Comparison of ENCODE assay signal across 14 cellular contexts in genomic region chr18:44733754-44734465, GRCh38. TPM values are rescaled to one million over a fixed set of nuclear protein-coding genes. Genes with fewer than 3 reads are reported as not detected.
DNase-seq lines count a peak whose midpoint lies in the region; ATAC-seq and TF ChIP-seq lines count a peak whose summit lies in the region.
"Had no signal": no experiment of that assay in that cellular context is flagged by ENCODE, and none has a peak within 500 bp of the region (broad histone marks: within the 10 kb centered on the region; RNA-seq: fewer than 3 reads in every experiment).

No MANE protein-coding gene starts in this region.

- DNase-seq in activated CD4-positive, alpha-beta T cell treated with anti-CD3 and anti-CD28 coated beads for 36 hours, result no peak
- no peak for DNase-seq in activated CD4-positive, alpha-beta T cell treated with anti-CD3 and anti-CD28 coated beads, Interleukin-2, amount 10 ng/mL, durations not matched to agents 7 days and 5 days
- DNase-seq in kidney glomerular epithelial cell (lab: John Stamatoyannopoulos, UW), result no peak
- DNase-seq in H4 (ENCODE audit: low spot score), result no peak
- no peak for DNase-seq in effector CD4-positive, alpha-beta T cell
- DNase-seq: CD4-positive, alpha-beta T cell; effector memory CD4-positive, alpha-beta T cell; NCI-H1436 had no signal

- H3K36me3 ChIP-seq in mesodermal cell (ENCODE audit: control insufficient read depth, insufficient read depth, low read length), result no peaks in the 10 kb centered on the region
- H3K36me3 ChIP-seq: cardiac muscle cell had no signal

- 60 to 92% methylated on average over 1 to 2 of the region's 3 CpGs for WGBS in mesodermal cell (ENCODE audit: insufficient coverage in 2 of 2), 2 experiments

- intact Hi-C loops in activated CD4-positive, alpha-beta T cell treated with anti-CD3 and anti-CD28 coated beads for 36 hours (cut with DNase I, micrococcal nuclease), result loop anchor here in 1 of 2 experiments (2.0 kb wide), 1 partner anchor 25 kb away; no protein-coding TSS in a partner anchor

- TF ChIP-seq CTCF in brain (conservative IDR thresholded peaks at IDR 0.05), result no peak

- no peaks in the 10 kb centered on the region for H3K9me3 Mint-ChIP-seq in activated CD4-positive, alpha-beta T cell treated with anti-CD3 and anti-CD28 coated beads for 36 hours (ENCODE audit: low read depth)
- H3K9me3 Mint-ChIP-seq in activated CD4-positive, alpha-beta T cell treated with anti-CD3 and anti-CD28 coated beads, Interleukin-2, amount 10 ng/mL, durations not matched to agents 7 days and 5 days, result no peaks in the 10 kb centered on the region
- H3K9me3 Mint-ChIP-seq in brain, result peaks cover 0 to 3% (median 0%) of the 10 kb centered on the region in 5 experiments
- H3K9me3 Mint-ChIP-seq in stimulated activated naive CD8-positive, alpha-beta T cell treated with anti-CD3 and anti-CD28 coated beads, Interleukin-15, Interleukin-2, amounts not matched to agents 100 ng/mL and 50 ng/mL, for 24 hours, result no peaks in the 10 kb centered on the region
- H3K9me3 Mint-ChIP-seq: CD4-positive, alpha-beta T cell had no signal

- H3K4me1 Mint-ChIP-seq in activated CD4-positive, alpha-beta T cell treated with anti-CD3 and anti-CD28 coated beads for 36 hours, result peaks cover 44% of the 10 kb centered on the region
- H3K4me1 Mint-ChIP-seq in activated CD4-positive, alpha-beta T cell treated with anti-CD3 and anti-CD28 coated beads, Interleukin-2, amount 10 ng/mL, durations not matched to agents 7 days and 5 days, result peaks cover 40% of the 10 kb centered on the region
- H3K4me1 Mint-ChIP-seq in brain, result peaks cover 76% of the 10 kb centered on the region
- peaks cover 65% of the 10 kb centered on the region for H3K4me1 Mint-ChIP-seq in stimulated activated naive CD8-positive, alpha-beta T cell treated with anti-CD3 and anti-CD28 coated beads, Interleukin-15, Interleukin-2, amounts not matched to agents 100 ng/mL and 50 ng/mL, for 24 hours (ENCODE audit: low read depth)

- POLR2A ChIA-PET in activated CD4-positive, alpha-beta T cell treated with anti-CD3 and anti-CD28 coated beads for 36 hours (lab: Charles Lee), result interaction anchor here (0.6 to 1.3 kb wide), 3 partner anchors 19 to 159 kb away, joined by 3 to 4 read pairs (median 3); no protein-coding TSS in a partner anchor
- POLR2A ChIA-PET in activated CD4-positive, alpha-beta T cell treated with anti-CD3 and anti-CD28 coated beads, Interleukin-2, amount 10 ng/mL, durations not matched to agents 7 days and 5 days (lab: Charles Lee), result no interaction called here

- peaks cover 20% of the 10 kb centered on the region for H3K27me3 Mint-ChIP-seq in activated CD4-positive, alpha-beta T cell treated with anti-CD3 and anti-CD28 coated beads for 36 hours
- H3K27me3 Mint-ChIP-seq in activated CD4-positive, alpha-beta T cell treated with anti-CD3 and anti-CD28 coated beads, Interleukin-2, amount 10 ng/mL, durations not matched to agents 7 days and 5 days, result peaks cover 56% of the 10 kb centered on the region
- no peaks in the 10 kb centered on the region for H3K27me3 Mint-ChIP-seq in brain
- H3K27me3 Mint-ChIP-seq in stimulated activated naive CD8-positive, alpha-beta T cell treated with anti-CD3 and anti-CD28 coated beads, Interleukin-15, Interleukin-2, amounts not matched to agents 100 ng/mL and 50 ng/mL, for 24 hours, result peaks cover 16% of the 10 kb centered on the region
- H3K27me3 Mint-ChIP-seq: CD4-positive, alpha-beta T cell had no signal

- H3K36me3 Mint-ChIP-seq in activated CD4-positive, alpha-beta T cell treated with anti-CD3 and anti-CD28 coated beads for 36 hours (ENCODE audit: low read depth), result peaks cover 4% of the 10 kb centered on the region
- peaks cover 5% of the 10 kb centered on the region for H3K36me3 Mint-ChIP-seq in activated CD4-positive, alpha-beta T cell treated with anti-CD3 and anti-CD28 coated beads, Interleukin-2, amount 10 ng/mL, durations not matched to agents 7 days and 5 days (ENCODE audit: low read depth)
- peaks cover 51% of the 10 kb centered on the region for H3K36me3 Mint-ChIP-seq in brain
- H3K36me3 Mint-ChIP-seq in stimulated activated naive CD8-positive, alpha-beta T cell treated with anti-CD3 and anti-CD28 coated beads, Interleukin-15, Interleukin-2, amounts not matched to agents 100 ng/mL and 50 ng/mL, for 24 hours (ENCODE audit: low read depth), result peaks cover 16% of the 10 kb centered on the region

- no peak overlapping the region for H3K27ac Mint-ChIP-seq in activated CD4-positive, alpha-beta T cell treated with anti-CD3 and anti-CD28 coated beads for 36 hours
- H3K27ac Mint-ChIP-seq in activated CD4-positive, alpha-beta T cell treated with anti-CD3 and anti-CD28 coated beads, Interleukin-2, amount 10 ng/mL, durations not matched to agents 7 days and 5 days, result no peak overlapping the region
- H3K27ac Mint-ChIP-seq in brain, result peak overlapping the region; percentile 14 to 93 (median 61)
- peak overlapping the region; percentile 78 for H3K27ac Mint-ChIP-seq in stimulated activated naive CD8-positive, alpha-beta T cell treated with anti-CD3 and anti-CD28 coated beads, Interleukin-15, Interleukin-2, amounts not matched to agents 100 ng/mL and 50 ng/mL, for 24 hours
- H3K27ac Mint-ChIP-seq: CD4-positive, alpha-beta T cell had no signal

- no peak overlapping the region for H3K4me3 ChIP-seq in mesodermal cell (ENCODE audit: extremely low read depth, insufficient read depth, low read length, poor library complexity, severe bottlenecking)
- H3K4me3 ChIP-seq: cardiac muscle cell, SJSA1 had no signal

- no peak overlapping the region for H3K4me3 Mint-ChIP-seq in activated CD4-positive, alpha-beta T cell treated with anti-CD3 and anti-CD28 coated beads for 36 hours
- H3K4me3 Mint-ChIP-seq in activated CD4-positive, alpha-beta T cell treated with anti-CD3 and anti-CD28 coated beads, Interleukin-2, amount 10 ng/mL, durations not matched to agents 7 days and 5 days, result no peak overlapping the region
- no peak overlapping the region for H3K4me3 Mint-ChIP-seq in brain
- H3K4me3 Mint-ChIP-seq in stimulated activated naive CD8-positive, alpha-beta T cell treated with anti-CD3 and anti-CD28 coated beads, Interleukin-15, Interleukin-2, amounts not matched to agents 100 ng/mL and 50 ng/mL, for 24 hours, result peak overlapping the region; percentile 24
- H3K4me3 Mint-ChIP-seq: CD4-positive, alpha-beta T cell had no signal

- peak; percentile 20 for ATAC-seq in activated CD4-positive, alpha-beta T cell treated with anti-CD3 and anti-CD28 coated beads for 36 hours

- no peaks in the 10 kb centered on the region for H3K9me3 ChIP-seq in mesodermal cell (ENCODE audit: control insufficient read depth, low read length)
- H3K9me3 ChIP-seq: SJSA1 had no signal

- CTCF ChIA-PET in activated CD4-positive, alpha-beta T cell treated with anti-CD3 and anti-CD28 coated beads for 36 hours (lab: Charles Lee), result no interaction called here
- CTCF ChIA-PET in activated CD4-positive, alpha-beta T cell treated with anti-CD3 and anti-CD28 coated beads, Interleukin-2, amount 10 ng/mL, durations not matched to agents 7 days and 5 days (lab: Charles Lee), result interaction anchor here (1.4 to 3.2 kb wide), 3 partner anchors 9 to 19 kb away, joined by 3 to 13 read pairs (median 9); no protein-coding TSS in a partner anchor

- H3K27ac ChIP-seq in mesodermal cell (ENCODE audit: low read depth, low read length, severe bottlenecking), result peak overlapping the region; percentile 80
- H3K27ac ChIP-seq: 22Rv1, cardiac muscle cell had no signal

- peaks cover 54% of the 10 kb centered on the region for H3K4me1 ChIP-seq in mesodermal cell (ENCODE audit: control insufficient read depth, insufficient read depth, low read length, poor library complexity, severe bottlenecking)

RNA-seq across cellular contexts. Expression of gene SETBP1, which starts 53.2 kb away (rescaled TPM):
- 1 to 10 TPM; 6.3 to 6.6 TPM for total RNA-seq in activated CD4-positive, alpha-beta T cell treated with anti-CD3 and anti-CD28 coated beads for 36 hours
- total RNA-seq in activated CD4-positive, alpha-beta T cell treated with anti-CD3 and anti-CD28 coated beads, Interleukin-2, amount 10 ng/mL, durations not matched to agents 7 days and 5 days, result 1 to 10 TPM; 3.7 to 4.4 TPM
- 25.7 TPM for polyA plus RNA-seq in brain (ENCODE audit: insufficient read depth, low read depth, low replicate concordance)
- 10.7 TPM for polyA plus RNA-seq in mesodermal cell (2013, experiment 1 of 2)
- polyA plus RNA-seq in mesodermal cell (2013, experiment 2 of 2), result 8.6 TPM
- 2.7 and 3.6 TPM in 2 replicates for total RNA-seq in H4 (2014; rRNA removed; shearing (Covaris generic))

Comparison
In these comparisons a context has a peak if more than half of its experiments do, and no peak if none do; other contexts are left out.
1. H3K27ac Mint-ChIP-seq: peak in brain (5 of 5) and stimulated activated naive CD8-positive, alpha-beta T cell treated with anti-CD3 and anti-CD28 coated beads, Interleukin-15, Interleukin-2, amounts not matched to agents 100 ng/mL and 50 ng/mL, for 24 hours (single experiment); none in activated CD4-positive, alpha-beta T cell treated with anti-CD3 and anti-CD28 coated beads for 36 hours (single experiment) and activated CD4-positive, alpha-beta T cell treated with anti-CD3 and anti-CD28 coated beads, Interleukin-2, amount 10 ng/mL, durations not matched to agents 7 days and 5 days (single experiment).